8 cellular contexts compared by ENCODE assay signal in the genomic region with DNA sequence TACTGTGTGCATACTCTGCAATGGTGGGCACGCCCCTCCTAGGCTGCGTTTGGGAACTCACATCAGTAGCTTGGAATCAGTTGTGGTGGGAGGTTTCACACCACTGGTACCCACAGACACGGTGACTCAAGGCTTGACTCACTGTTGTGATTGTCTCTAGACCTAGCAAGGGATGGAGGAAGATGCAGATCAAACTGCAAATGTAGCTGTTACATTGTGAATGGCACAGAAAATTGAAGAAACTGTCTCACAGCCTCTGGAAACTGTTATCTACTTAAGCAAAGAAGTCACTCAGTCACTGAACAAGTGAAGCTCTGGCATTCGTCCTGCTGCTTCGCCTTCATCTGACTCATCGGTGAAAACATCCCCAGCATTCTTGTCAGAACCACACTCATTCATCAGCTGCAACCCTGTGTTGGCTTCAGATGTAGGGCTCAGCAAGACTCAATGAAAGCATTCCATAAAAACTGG. TPM values are rescaled to one million over a fixed set of nuclear protein-coding genes. Genes with fewer than 3 reads are reported as not detected.
DNase-seq lines count a peak whose midpoint lies in the region; ATAC-seq and TF ChIP-seq lines count a peak whose summit lies in the region.

No MANE protein-coding gene starts in this region.

- H2BK20ac ChIP-seq in IMR-90 (ENCODE audit: low read depth, low read length) = peak overlapping the region; percentile 6; the same call in 1 of the 2 replicates

- no peak for TF ChIP-seq POLR2A in IMR-90 (IDR thresholded peaks at IDR 0.05; ENCODE audit: low read depth, low read length)

- H3K4ac ChIP-seq in IMR-90 (ENCODE audit: low read depth, low read length) = peak overlapping the region; percentile 23; the same call in 1 of the 2 replicates

- H2AFZ ChIP-seq in IMR-90 (replicated peaks; ENCODE audit: low read length, poor library complexity) = peak overlapping the region; percentile 5

- no peak overlapping the region for H3K4me3 ChIP-seq in IMR-90 (ENCODE audit: insufficient read depth, low read depth, low read length)

- H3K18ac ChIP-seq in IMR-90 (ENCODE audit: low read depth, low read length) = no peak overlapping the region

- no peak for TF ChIP-seq RAD21 in IMR-90 (IDR thresholded peaks at IDR 0.05; ENCODE audit: low read length)

- H3K4me2 ChIP-seq in IMR-90 (ENCODE audit: low read depth, low read length) = 0 out of 2 replicates have a peak overlapping the region, but pooled peaks have one; percentile 4

- no peak overlapping the region; the same call in 1 of the 2 replicates for H3K23ac ChIP-seq in IMR-90 (ENCODE audit: low read depth, low read length)

- H3K9me3 ChIP-seq in IMR-90 (ENCODE audit: control insufficient read depth, insufficient read depth, low read length) = no peaks in the 10 kb centered on the region

- in situ Hi-C loops in IMR-90 (cut with MboI; ENCODE audit: low sequenced_read_pairs) = no loop called here

- 0 out of 2 replicates have a peak overlapping the region, but pooled peaks have one; percentile 2 for H3K27ac ChIP-seq in IMR-90 (ENCODE audit: insufficient read depth, low read length)

- BruUV-seq in IMR-90 (replicated peaks; lab: Mats Ljungman, UMichigan) = no TSS peak

- intact Hi-C loops in IMR-90 (cut with micrococcal nuclease) = loop anchor here (2.0 to 5.0 kb wide), 2 partner anchors 19 to 86 kb away; no protein-coding TSS in a partner anchor

- H3K14ac ChIP-seq in IMR-90 (replicated peaks; ENCODE audit: low read depth, low read length) = no peak overlapping the region

- H4K91ac ChIP-seq in IMR-90 (ENCODE audit: insufficient read depth, low read depth, low read length) = no peak overlapping the region

- peaks cover 23% of the 10 kb centered on the region for H3K9me1 ChIP-seq in IMR-90 (ENCODE audit: insufficient read depth, low read length)

- ATAC-seq in IMR-90 (ENCODE audit: low read depth) (peak; percentile 88), HG03460 (IDR thresholded peaks at IDR 0.05; ENCODE audit: unreplicated experiment) (no peak), GM18502 (IDR thresholded peaks at IDR 0.05; ENCODE audit: poor library complexity, unreplicated experiment) (no peak), GM19467 (IDR thresholded peaks at IDR 0.05; ENCODE audit: unreplicated experiment) (no peak)

- peaks cover 23% of the 10 kb centered on the region for H3K4me1 ChIP-seq in IMR-90 (ENCODE audit: control insufficient read depth, insufficient read depth, low read length)

- 0% methylated on average over 3 of the region's 6 CpGs; no CpG with 5 or more reads in 1 of the 2 experiments for WGBS in IMR-90 (ENCODE audit: extremely low coverage in 2 of 2, insufficient read length in 1 of 2), 2 experiments

- peaks cover 41% of the 10 kb centered on the region for H4K20me1 ChIP-seq in IMR-90 (ENCODE audit: insufficient read depth, low read length)

- no peak overlapping the region for H3K9ac ChIP-seq in IMR-90 (ENCODE audit: low read depth, low read length)

- no peak overlapping the region for H3K56ac ChIP-seq in IMR-90 (ENCODE audit: extremely low read depth, insufficient read depth, low read length)

- 0 out of 4 replicates have a peak, but pooled peaks cover 0 to 8% of the 10 kb centered on the region in 2 experiments for H3K79me1 ChIP-seq in IMR-90 (ENCODE audit: low read depth in 1 of 2, low read length in 2 of 2)

- peak overlapping the region; percentile 69 for H2BK5ac ChIP-seq in IMR-90 (ENCODE audit: low read depth, low read length, poor library complexity, severe bottlenecking)

- H2BK120ac ChIP-seq in IMR-90 (ENCODE audit: low read depth, low read length) = no peak overlapping the region; the same call in 1 of the 2 replicates

- H2AK5ac ChIP-seq in IMR-90 (ENCODE audit: low read depth, low read length) = peak overlapping the region; percentile 30; the same call in 1 of the 2 replicates

- CTCF ChIA-PET in IMR-90 (lab: Yijun Ruan, JAX) = interaction anchor here (0.6 to 1.3 kb wide), 2 partner anchors 87 to 88 kb away, joined by 3 to 4 read pairs; no protein-coding TSS in a partner anchor

- H4K5ac ChIP-seq in IMR-90 (ENCODE audit: low read depth, low read length) = no peak overlapping the region

- H3K27me3 ChIP-seq in IMR-90 (ENCODE audit: control insufficient read depth, insufficient read depth, low read length) = no peaks in the 10 kb centered on the region

- dilution Hi-C loops in IMR-90 (cut with HindIII; ENCODE audit: low sequenced_read_pairs, unreplicated experiment) = no loop called here

- H2AK9ac ChIP-seq in IMR-90 (replicated peaks; ENCODE audit: low read depth, low read length, poor library complexity) = peak overlapping the region; percentile 56

- POLR2A ChIA-PET in IMR-90 (lab: Charles Lee; ENCODE audit: unreplicated experiment) = no interaction called here

- H3K36me3 ChIP-seq in IMR-90 (ENCODE audit: control insufficient read depth, insufficient read depth, low read length) = peaks cover 15% of the 10 kb centered on the region

- no peak for TF ChIP-seq CTCF in IMR-90 (conservative IDR thresholded peaks at IDR 0.05; ENCODE audit: low read depth, low read length)

- no peak overlapping the region for H2BK15ac ChIP-seq in IMR-90 (ENCODE audit: low read depth, low read length)

- DNase-seq in IMR-90 (peak; percentile 99), fibroblast of gingiva (ENCODE audit: low read depth) (peak; percentile 92), NCI-H748 treated with DMSO at 0.1 percent for 48 hours (lab: John Stamatoyannopoulos, UW) (no peak)
- peak in 2 of 3 experiments; percentile 52 to 58 for DNase-seq in activated CD8-positive, alpha-beta memory T cell treated with anti-CD3 and anti-CD28 coated beads for 48 hours (ENCODE audit: low read depth in 2 of 3, low spot score in 2 of 3)
- DNase-seq in stimulated activated CD4-positive, alpha-beta T cell treated with anti-CD3 and anti-CD28 coated beads, Interleukin-2, amount 100 ng/mL, for 4 hours (ENCODE audit: low read depth) = peak; percentile 52

- peak overlapping the region in 1 of 2 experiments; percentile 9; a peak in 2 of 4 replicates for H4K8ac ChIP-seq in IMR-90 (ENCODE audit: low read depth in 2 of 2, low read length in 2 of 2)

TF ChIP-seq in IMR-90, 13 proteins besides CTCF, POLR2A, EP300 and RAD21:
- TF ChIP-seq MAZ (IDR thresholded peaks at IDR 0.05; ENCODE audit: borderline replicate concordance, low read depth, low read length) (peak; percentile 24; the same call in 1 of the 2 replicates), CHD1 (IDR thresholded peaks at IDR 0.05; ENCODE audit: low read depth, low read length) (no peak), CEBPB (IDR thresholded peaks at IDR 0.05; ENCODE audit: low read depth, low read length) (0 out of 2 replicates have a peak, but pooled peaks have one; percentile 40), SMC3 (IDR thresholded peaks at IDR 0.05; ENCODE audit: low read depth, low read length) (no peak), RFX5 (IDR thresholded peaks at IDR 0.05; ENCODE audit: low read depth, low read length) (no peak), BHLHE40 (IDR thresholded peaks at IDR 0.05; ENCODE audit: low read depth, low read length) (peak; percentile 70), MAFK (IDR thresholded peaks at IDR 0.05; ENCODE audit: low read depth, low read length) (no peak), NFE2L2 (IDR thresholded peaks at IDR 0.05; ENCODE audit: low read depth, low read length) (no peak), FOS (IDR thresholded peaks at IDR 0.05; ENCODE audit: low read depth, low read length) (peak; percentile 78), MXI1 (IDR thresholded peaks at IDR 0.05; ENCODE audit: borderline replicate concordance, low read depth, low read length) (peak; percentile 18; the same call in 1 of the 2 replicates), RCOR1 (IDR thresholded peaks at IDR 0.05; ENCODE audit: insufficient replicate concordance, low read length) (peak; percentile 76)
- TF ChIP-seq, protein P1, sequence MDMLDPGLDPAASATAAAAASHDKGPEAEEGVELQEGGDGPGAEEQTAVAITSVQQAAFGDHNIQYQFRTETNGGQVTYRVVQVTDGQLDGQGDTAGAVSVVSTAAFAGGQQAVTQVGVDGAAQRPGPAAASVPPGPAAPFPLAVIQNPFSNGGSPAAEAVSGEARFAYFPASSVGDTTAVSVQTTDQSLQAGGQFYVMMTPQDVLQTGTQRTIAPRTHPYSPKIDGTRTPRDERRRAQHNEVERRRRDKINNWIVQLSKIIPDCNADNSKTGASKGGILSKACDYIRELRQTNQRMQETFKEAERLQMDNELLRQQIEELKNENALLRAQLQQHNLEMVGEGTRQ (IDR thresholded peaks at IDR 0.05; ENCODE audit: low read depth, low read length) = no peak
- TF ChIP-seq, protein P2, sequence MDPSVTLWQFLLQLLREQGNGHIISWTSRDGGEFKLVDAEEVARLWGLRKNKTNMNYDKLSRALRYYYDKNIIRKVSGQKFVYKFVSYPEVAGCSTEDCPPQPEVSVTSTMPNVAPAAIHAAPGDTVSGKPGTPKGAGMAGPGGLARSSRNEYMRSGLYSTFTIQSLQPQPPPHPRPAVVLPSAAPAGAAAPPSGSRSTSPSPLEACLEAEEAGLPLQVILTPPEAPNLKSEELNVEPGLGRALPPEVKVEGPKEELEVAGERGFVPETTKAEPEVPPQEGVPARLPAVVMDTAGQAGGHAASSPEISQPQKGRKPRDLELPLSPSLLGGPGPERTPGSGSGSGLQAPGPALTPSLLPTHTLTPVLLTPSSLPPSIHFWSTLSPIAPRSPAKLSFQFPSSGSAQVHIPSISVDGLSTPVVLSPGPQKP (IDR thresholded peaks at IDR 0.05; ENCODE audit: borderline replicate concordance, low read depth, low read length) = no peak
TF ChIP-seq in IMR-90: peak in this region for 6.

RNA-seq across cellular contexts. Expression of a gene that starts 59.5 kb away (rescaled TPM):
- total RNA-seq in IMR-90 (2012; rRNA removed) = 18.8 and 23.9 TPM in 2 replicates
- polyA plus RNA-seq in IMR-90 (2012; rRNA removed) = 58.5 and 59.3 TPM in 2 replicates
- 46.5 and 53.6 TPM in 2 replicates for polyA plus RNA-seq in IMR-90 (2012; cell fraction: cytosol; rRNA removed)
- 236 and 251 TPM in 2 replicates for polyA plus RNA-seq in IMR-90 (2012; cell fraction: nucleus; rRNA removed; ENCODE audit: low replicate concordance)
